In genomic region chr6:54718541-54719023, GRCh38 we compare ENCODE assay signal across 13 cellular contexts.
DNase-seq lines count a peak whose midpoint lies in the region; ATAC-seq and TF ChIP-seq lines count a peak whose summit lies in the region.
"Had no signal": no experiment of that assay in that cellular context is flagged by ENCODE, and none has a peak within 500 bp of the region (broad histone marks: within the 10 kb centered on the region; RNA-seq: fewer than 3 reads in every experiment).

No MANE protein-coding gene starts in this region.

- no peaks in the 10 kb centered on the region for H3K36me3 Mint-ChIP-seq in CD8-positive, alpha-beta memory T cell
- H3K36me3 Mint-ChIP-seq: activated naive CD8-positive, alpha-beta T cell had no signal

- H3K9ac ChIP-seq in mucosa of rectum (ENCODE audit: low read depth in 1 of 2, low read length in 2 of 2): no peak overlapping the region
- no peak overlapping the region for H3K9ac ChIP-seq in mesendoderm (ENCODE audit: low read length)
- H3K9ac ChIP-seq: GM23248 had no signal

- no peak overlapping the region for H3K4me2 ChIP-seq in mesendoderm (ENCODE audit: low read length)

- no peak overlapping the region for H2AK5ac ChIP-seq in mesendoderm (ENCODE audit: low read length)

- no peak for ATAC-seq in upper lobe of left lung (ENCODE audit: low FRiP score in 2 of 2)

- no peak overlapping the region for H3K18ac ChIP-seq in mesendoderm (ENCODE audit: low read length)

- H3K9me3 Mint-ChIP-seq in CD8-positive, alpha-beta memory T cell: peaks cover 0 to 6% (median 0%) of the 10 kb centered on the region in 5 donors
- H3K9me3 Mint-ChIP-seq: activated B cell treated with CpG ODN at 0.5 μM for 24 hours had no signal

- peaks cover 0 to 2% of the 10 kb centered on the region in 2 donors for H3K4me1 ChIP-seq in mucosa of rectum (ENCODE audit: control insufficient read depth in 2 of 2, insufficient read depth in 2 of 2, low read length in 2 of 2)
- H3K4me1 ChIP-seq in mesendoderm (ENCODE audit: control insufficient read depth, low read depth, low read length): no peaks in the 10 kb centered on the region
- no peaks in the 10 kb centered on the region for H3K4me1 ChIP-seq in CD8-positive, alpha-beta memory T cell (ENCODE audit: insufficient read depth, low read length)
- H3K4me1 ChIP-seq in upper lobe of left lung: no peaks in the 10 kb centered on the region
- H3K4me1 ChIP-seq: BE2C, sigmoid colon had no signal

- TF ChIP-seq POLR2A in upper lobe of left lung (IDR thresholded peaks at IDR 0.05): no peak

- H3K27ac ChIP-seq in VCaP: peak overlapping the region; percentile 74
- H3K27ac ChIP-seq in mucosa of rectum (ENCODE audit: low read depth in 2 of 2, low read length in 2 of 2): peak overlapping the region; percentile 31 to 43
- no peak overlapping the region for H3K27ac ChIP-seq in mesendoderm (ENCODE audit: low read depth, low read length)
- H3K27ac ChIP-seq in CD8-positive, alpha-beta memory T cell (ENCODE audit: low read depth, low read length): no peak overlapping the region
- H3K27ac ChIP-seq in upper lobe of left lung: no peak overlapping the region
- H3K27ac ChIP-seq: GM23248, sigmoid colon had no signal

- H3K27ac Mint-ChIP-seq in CD8-positive, alpha-beta memory T cell: no peak overlapping the region
- H3K27ac Mint-ChIP-seq: activated B cell treated with CpG ODN at 0.5 μM for 24 hours; activated naive CD8-positive, alpha-beta T cell had no signal

- no peak overlapping the region for H2BK5ac ChIP-seq in mesendoderm (ENCODE audit: low read length)

- H3K4me3 ChIP-seq in mucosa of rectum (ENCODE audit: low read length in 2 of 2): peak overlapping the region; percentile 33 to 62
- H3K4me3 ChIP-seq in mesendoderm (ENCODE audit: low read length): no peak overlapping the region
- H3K4me3 ChIP-seq in CD8-positive, alpha-beta memory T cell (ENCODE audit: low read length): no peak overlapping the region
- no peak overlapping the region for H3K4me3 ChIP-seq in upper lobe of left lung
- H3K4me3 ChIP-seq: GM23248, sigmoid colon had no signal

- TF ChIP-seq EP300 in upper lobe of left lung (IDR thresholded peaks at IDR 0.05): no peak

- H3K36me3 ChIP-seq in mucosa of rectum (ENCODE audit: control insufficient read depth in 2 of 2, insufficient read depth in 2 of 2, low read length in 2 of 2): no peaks in the 10 kb centered on the region
- H3K36me3 ChIP-seq in mesendoderm (ENCODE audit: control insufficient read depth, insufficient read depth, low read length): no peaks in the 10 kb centered on the region
- H3K36me3 ChIP-seq in CD8-positive, alpha-beta memory T cell (ENCODE audit: insufficient read depth, low read length): no peaks in the 10 kb centered on the region
- no peaks in the 10 kb centered on the region for H3K36me3 ChIP-seq in upper lobe of left lung
- H3K36me3 ChIP-seq: BE2C, sigmoid colon had no signal

- H3K4me1 Mint-ChIP-seq in CD8-positive, alpha-beta memory T cell: no peaks in the 10 kb centered on the region
- H3K4me1 Mint-ChIP-seq: activated B cell treated with CpG ODN at 0.5 μM for 24 hours had no signal

- H3K4me3 Mint-ChIP-seq in CD8-positive, alpha-beta memory T cell: no peak overlapping the region
- H3K4me3 Mint-ChIP-seq: activated B cell treated with CpG ODN at 0.5 μM for 24 hours; activated naive CD8-positive, alpha-beta T cell had no signal

- POLR2A ChIA-PET in CD8-positive, alpha-beta memory T cell (lab: Charles Lee): no interaction called here

- H3K9me3 ChIP-seq in mucosa of rectum (ENCODE audit: control insufficient read depth in 2 of 2, low read length in 2 of 2) (no peaks in the 10 kb centered on the region), upper lobe of left lung (no peaks in the 10 kb centered on the region)
- H3K9me3 ChIP-seq in CD8-positive, alpha-beta memory T cell (ENCODE audit: low read length): no peaks in the 10 kb centered on the region
- H3K9me3 ChIP-seq: BE2C, sigmoid colon had no signal

- H2BK120ac ChIP-seq in mesendoderm (ENCODE audit: low read depth, low read length): no peak overlapping the region

- H3K27me3 ChIP-seq in mucosa of rectum (ENCODE audit: control insufficient read depth in 2 of 2, insufficient read depth in 2 of 2, low read length in 2 of 2): no peaks in the 10 kb centered on the region
- H3K27me3 ChIP-seq in mesendoderm (ENCODE audit: insufficient read depth, low read length, poor library complexity): no peaks in the 10 kb centered on the region
- no peaks in the 10 kb centered on the region for H3K27me3 ChIP-seq in CD8-positive, alpha-beta memory T cell (ENCODE audit: insufficient read depth, low read length, poor library complexity, severe bottlenecking)
- H3K27me3 ChIP-seq in upper lobe of left lung: no peaks in the 10 kb centered on the region
- H3K27me3 ChIP-seq: BE2C, sigmoid colon had no signal

- TF ChIP-seq CTCF in VCaP (conservative IDR thresholded peaks at IDR 0.05) (no peak), upper lobe of left lung (IDR thresholded peaks at IDR 0.05) (no peak)

- no peak overlapping the region for H2BK15ac ChIP-seq in mesendoderm (replicated peaks; ENCODE audit: low read depth)

- H4K5ac ChIP-seq in mesendoderm (ENCODE audit: low read length): no peak overlapping the region

- no peak overlapping the region for H3K23ac ChIP-seq in mesendoderm (ENCODE audit: low read length)

- H3K27me3 Mint-ChIP-seq in CD8-positive, alpha-beta memory T cell: no peaks in the 10 kb centered on the region
- H3K27me3 Mint-ChIP-seq: activated B cell treated with CpG ODN at 0.5 μM for 24 hours had no signal

- H4K8ac ChIP-seq in mesendoderm (ENCODE audit: low read depth, low read length): no peak overlapping the region

- WGBS in mesendoderm (ENCODE audit: extremely low coverage, insufficient coverage, low lambda C conversion rate): no CpG with 5 or more reads among the region's 6 CpGs
- WGBS in upper lobe of left lung, 2 donors: 67 to 73% methylated on average over 6 of the region's 6 CpGs

- no peak overlapping the region for H3K4ac ChIP-seq in mesendoderm (ENCODE audit: low read depth, low read length)

- no peaks in the 10 kb centered on the region for H3K79me1 ChIP-seq in mesendoderm (ENCODE audit: low read length)

- DNase-seq in DMS79 treated with DMSO at 0.1 percent for 48 hours (lab: John Stamatoyannopoulos, UW) (peak; percentile 95), NCI-H1930 (lab: John Stamatoyannopoulos, UW) (peak; percentile 92 to 97), mesendoderm (no peak), upper lobe of left lung (no peak)
- no peak for DNase-seq in CD8-positive, alpha-beta memory T cell
- no peak for DNase-seq in effector CD8-positive, alpha-beta T cell (lab: John Stamatoyannopoulos, UW)
- DNase-seq: activated B cell treated with CpG ODN at 0.5 μM for 24 hours, sigmoid colon had no signal

- CTCF ChIA-PET in CD8-positive, alpha-beta memory T cell (lab: Charles Lee): interaction anchor here (1.1 to 2.1 kb wide), 2 partner anchors 9 to 11 kb away, joined by 4 to 5 read pairs; no protein-coding TSS in a partner anchor

- no peaks in the 10 kb centered on the region for H3K79me2 ChIP-seq in mesendoderm (ENCODE audit: control insufficient read depth, insufficient read depth, low read length)

- no peak overlapping the region for H3K56ac ChIP-seq in mesendoderm (ENCODE audit: low read length)

Comparison
In these comparisons a context has a peak if more than half of its experiments do, and no peak if none do; other contexts are left out.
1. DNase-seq: peak in DMS79 treated with DMSO at 0.1 percent for 48 hours (single experiment) and NCI-H1930 (2 of 2); none in mesendoderm (single experiment), CD8-positive, alpha-beta memory T cell (0 of 5), effector CD8-positive, alpha-beta T cell (single experiment) and upper lobe of left lung (0 of 2).
2. H3K27ac ChIP-seq: peak in VCaP (single experiment) and mucosa of rectum (2 of 2); none in mesendoderm (single experiment), CD8-positive, alpha-beta memory T cell (single experiment) and upper lobe of left lung (0 of 4).
3. H3K4me3 ChIP-seq: peak in mucosa of rectum (2 of 2); none in mesendoderm (single experiment), CD8-positive, alpha-beta memory T cell (single experiment) and upper lobe of left lung (0 of 4).